In the genomic region with DNA sequence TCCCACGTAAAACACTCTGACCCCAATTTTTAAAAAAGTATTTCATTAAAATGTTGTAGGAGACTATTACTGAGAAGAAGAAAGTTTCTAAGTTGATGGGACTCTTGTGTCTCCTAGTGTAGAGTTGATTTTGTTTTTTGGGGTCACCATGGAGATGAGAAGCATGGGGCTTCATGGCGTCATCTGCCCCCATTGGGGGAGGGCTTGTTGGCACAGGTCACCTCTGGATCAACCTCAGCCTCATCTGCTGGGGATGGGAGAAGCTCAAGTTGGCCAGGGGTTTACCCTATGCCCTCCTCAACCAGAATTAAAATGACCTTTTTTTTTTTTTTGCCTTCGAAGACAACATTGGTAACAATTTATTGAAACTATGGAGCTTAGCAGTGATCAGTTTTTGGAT, we compare ENCODE assay signal across 1 cellular context.
A peak's percentile ranks its signal among the peaks of the same experiment; 100 is the strongest.
TF ChIP-seq lines count a peak whose summit lies in the region.

No MANE protein-coding gene starts in this region.

TF ChIP-seq in K562, 482 proteins besides CTCF, POLR2A, EP300 and RAD21:
- TF ChIP-seq FOS (IDR thresholded peaks at IDR 0.05; ENCODE audit: extremely low read depth, insufficient read length) (no peak), HMGN3 (IDR thresholded peaks at IDR 0.05; ENCODE audit: borderline replicate concordance, extremely low read depth, insufficient read length, low read depth, low read length) (no peak), TEAD1 (CRISPR knock-in tag; IDR thresholded peaks at IDR 0.05) (no peak), ATF1 (CRISPR knock-in tag; IDR thresholded peaks at IDR 0.05) (no peak), ATF1 (tag; IDR thresholded peaks at IDR 0.05) (peak; percentile 25; the same call in 1 of the 2 replicates), RFX1 (IDR thresholded peaks at IDR 0.05) (peak; percentile 58), ATF7 (IDR thresholded peaks at IDR 0.05) (0 out of 2 replicates have a peak, but pooled peaks have one; percentile 2), CBFA2T3 (IDR thresholded peaks at IDR 0.05) (no peak), ZNF354B (CRISPR knock-in tag; IDR thresholded peaks at IDR 0.05) (no peak), PTTG1 (tag; IDR thresholded peaks at IDR 0.05; ENCODE audit: low read depth) (no peak), CCAR2 (IDR thresholded peaks at IDR 0.05; ENCODE audit: low read depth, low read length) (no peak), ZSCAN32 (CRISPR knock-in tag; IDR thresholded peaks at IDR 0.05) (no peak), LEF1 (IDR thresholded peaks at IDR 0.05) (no peak), MAFK (IDR thresholded peaks at IDR 0.05; ENCODE audit: low read length) (no peak), BHLHE40 (IDR thresholded peaks at IDR 0.05; ENCODE audit: low read length) (no peak), BRF1 (IDR thresholded peaks at IDR 0.05; ENCODE audit: borderline replicate concordance, extremely low read depth, insufficient read length) (no peak), BCL6 (CRISPR knock-in tag; IDR thresholded peaks at IDR 0.05) (no peak), ZBTB17 (CRISPR knock-in tag; IDR thresholded peaks at IDR 0.05) (no peak), TEAD4 (IDR thresholded peaks at IDR 0.05; ENCODE audit: low read length) (no peak), TEAD4 (CRISPR knock-in tag; IDR thresholded peaks at IDR 0.05; ENCODE audit: borderline replicate concordance) (no peak), CBFB (CRISPR knock-in tag; IDR thresholded peaks at IDR 0.05) (no peak), RCOR1 (IDR thresholded peaks at IDR 0.05; ENCODE audit: borderline replicate concordance in 1 of 2, low read depth in 2 of 2, low read length in 2 of 2) (no peak), ZBED1 (IDR thresholded peaks at IDR 0.05) (no peak)
- TF ChIP-seq, protein P1, sequence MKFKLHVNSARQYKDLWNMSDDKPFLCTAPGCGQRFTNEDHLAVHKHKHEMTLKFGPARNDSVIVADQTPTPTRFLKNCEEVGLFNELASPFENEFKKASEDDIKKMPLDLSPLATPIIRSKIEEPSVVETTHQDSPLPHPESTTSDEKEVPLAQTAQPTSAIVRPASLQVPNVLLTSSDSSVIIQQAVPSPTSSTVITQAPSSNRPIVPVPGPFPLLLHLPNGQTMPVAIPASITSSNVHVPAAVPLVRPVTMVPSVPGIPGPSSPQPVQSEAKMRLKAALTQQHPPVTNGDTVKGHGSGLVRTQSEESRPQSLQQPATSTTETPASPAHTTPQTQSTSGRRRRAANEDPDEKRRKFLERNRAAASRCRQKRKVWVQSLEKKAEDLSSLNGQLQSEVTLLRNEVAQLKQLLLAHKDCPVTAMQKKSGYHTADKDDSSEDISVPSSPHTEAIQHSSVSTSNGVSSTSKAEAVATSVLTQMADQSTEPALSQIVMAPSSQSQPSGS (CRISPR knock-in tag; IDR thresholded peaks at IDR 0.05): no peak
- TF ChIP-seq, protein P2, sequence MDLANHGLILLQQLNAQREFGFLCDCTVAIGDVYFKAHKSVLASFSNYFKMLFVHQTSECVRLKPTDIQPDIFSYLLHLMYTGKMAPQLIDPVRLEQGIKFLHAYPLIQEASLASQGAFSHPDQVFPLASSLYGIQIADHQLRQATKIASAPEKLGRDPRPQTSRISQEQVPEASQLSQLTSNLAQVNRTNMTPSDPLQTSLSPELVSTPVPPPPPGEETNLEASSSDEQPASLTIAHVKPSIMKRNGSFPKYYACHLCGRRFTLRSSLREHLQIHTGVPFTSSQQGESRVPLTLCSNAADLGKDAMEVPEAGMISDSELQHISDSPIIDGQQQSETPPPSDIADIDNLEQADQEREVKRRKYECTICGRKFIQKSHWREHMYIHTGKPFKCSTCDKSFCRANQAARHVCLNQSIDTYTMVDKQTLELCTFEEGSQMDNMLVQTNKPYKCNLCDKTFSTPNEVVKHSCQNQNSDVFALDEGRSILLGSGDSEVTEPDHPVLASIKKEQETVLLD (IDR thresholded peaks at IDR 0.05): no peak
- TF ChIP-seq, protein P3, sequence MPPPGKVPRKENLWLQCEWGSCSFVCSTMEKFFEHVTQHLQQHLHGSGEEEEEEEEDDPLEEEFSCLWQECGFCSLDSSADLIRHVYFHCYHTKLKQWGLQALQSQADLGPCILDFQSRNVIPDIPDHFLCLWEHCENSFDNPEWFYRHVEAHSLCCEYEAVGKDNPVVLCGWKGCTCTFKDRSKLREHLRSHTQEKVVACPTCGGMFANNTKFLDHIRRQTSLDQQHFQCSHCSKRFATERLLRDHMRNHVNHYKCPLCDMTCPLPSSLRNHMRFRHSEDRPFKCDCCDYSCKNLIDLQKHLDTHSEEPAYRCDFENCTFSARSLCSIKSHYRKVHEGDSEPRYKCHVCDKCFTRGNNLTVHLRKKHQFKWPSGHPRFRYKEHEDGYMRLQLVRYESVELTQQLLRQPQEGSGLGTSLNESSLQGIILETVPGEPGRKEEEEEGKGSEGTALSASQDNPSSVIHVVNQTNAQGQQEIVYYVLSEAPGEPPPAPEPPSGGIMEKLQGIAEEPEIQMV (tag; conservative IDR thresholded peaks at IDR 0.05; ENCODE audit: low read depth): no peak
- TF ChIP-seq, protein P4, sequence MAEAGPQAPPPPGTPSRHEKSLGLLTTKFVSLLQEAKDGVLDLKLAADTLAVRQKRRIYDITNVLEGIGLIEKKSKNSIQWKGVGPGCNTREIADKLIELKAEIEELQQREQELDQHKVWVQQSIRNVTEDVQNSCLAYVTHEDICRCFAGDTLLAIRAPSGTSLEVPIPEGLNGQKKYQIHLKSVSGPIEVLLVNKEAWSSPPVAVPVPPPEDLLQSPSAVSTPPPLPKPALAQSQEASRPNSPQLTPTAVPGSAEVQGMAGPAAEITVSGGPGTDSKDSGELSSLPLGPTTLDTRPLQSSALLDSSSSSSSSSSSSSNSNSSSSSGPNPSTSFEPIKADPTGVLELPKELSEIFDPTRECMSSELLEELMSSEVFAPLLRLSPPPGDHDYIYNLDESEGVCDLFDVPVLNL (CRISPR knock-in tag; IDR thresholded peaks at IDR 0.05; ENCODE audit: low read depth): no peak
- TF ChIP-seq, protein P5, sequence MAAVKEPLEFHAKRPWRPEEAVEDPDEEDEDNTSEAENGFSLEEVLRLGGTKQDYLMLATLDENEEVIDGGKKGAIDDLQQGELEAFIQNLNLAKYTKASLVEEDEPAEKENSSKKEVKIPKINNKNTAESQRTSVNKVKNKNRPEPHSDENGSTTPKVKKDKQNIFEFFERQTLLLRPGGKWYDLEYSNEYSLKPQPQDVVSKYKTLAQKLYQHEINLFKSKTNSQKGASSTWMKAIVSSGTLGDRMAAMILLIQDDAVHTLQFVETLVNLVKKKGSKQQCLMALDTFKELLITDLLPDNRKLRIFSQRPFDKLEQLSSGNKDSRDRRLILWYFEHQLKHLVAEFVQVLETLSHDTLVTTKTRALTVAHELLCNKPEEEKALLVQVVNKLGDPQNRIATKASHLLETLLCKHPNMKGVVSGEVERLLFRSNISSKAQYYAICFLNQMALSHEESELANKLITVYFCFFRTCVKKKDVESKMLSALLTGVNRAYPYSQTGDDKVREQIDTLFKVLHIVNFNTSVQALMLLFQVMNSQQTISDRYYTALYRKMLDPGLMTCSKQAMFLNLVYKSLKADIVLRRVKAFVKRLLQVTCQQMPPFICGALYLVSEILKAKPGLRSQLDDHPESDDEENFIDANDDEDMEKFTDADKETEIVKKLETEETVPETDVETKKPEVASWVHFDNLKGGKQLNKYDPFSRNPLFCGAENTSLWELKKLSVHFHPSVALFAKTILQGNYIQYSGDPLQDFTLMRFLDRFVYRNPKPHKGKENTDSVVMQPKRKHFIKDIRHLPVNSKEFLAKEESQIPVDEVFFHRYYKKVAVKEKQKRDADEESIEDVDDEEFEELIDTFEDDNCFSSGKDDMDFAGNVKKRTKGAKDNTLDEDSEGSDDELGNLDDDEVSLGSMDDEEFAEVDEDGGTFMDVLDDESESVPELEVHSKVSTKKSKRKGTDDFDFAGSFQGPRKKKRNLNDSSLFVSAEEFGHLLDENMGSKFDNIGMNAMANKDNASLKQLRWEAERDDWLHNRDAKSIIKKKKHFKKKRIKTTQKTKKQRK (IDR thresholded peaks at IDR 0.05; ENCODE audit: borderline replicate concordance, low read depth, low read length): no peak
